14 cellular contexts compared by ENCODE assay signal in the genomic region with DNA sequence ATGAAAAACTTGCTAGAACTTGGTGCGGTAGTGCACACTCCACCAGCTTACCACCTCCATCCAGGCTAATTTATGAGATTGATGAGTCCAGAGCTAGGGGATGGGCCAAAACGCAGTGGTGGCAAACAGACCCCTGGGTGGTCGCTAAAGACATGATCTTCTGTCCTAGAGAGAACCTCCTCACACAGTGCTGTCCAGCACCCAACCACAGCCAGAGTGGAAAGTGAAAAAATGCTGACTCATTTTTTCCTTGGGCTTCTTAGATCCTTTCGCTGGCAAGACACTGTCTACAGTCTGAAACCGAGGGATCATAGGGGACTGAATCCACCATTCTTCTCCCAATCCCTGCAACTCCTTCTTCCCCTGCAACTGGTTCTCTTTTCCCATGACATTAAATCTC. TPM values are rescaled to one million over a fixed set of nuclear protein-coding genes. Genes with fewer than 3 reads are reported as not detected.
DNase-seq lines count a peak whose midpoint lies in the region; ATAC-seq and TF ChIP-seq lines count a peak whose summit lies in the region.
"Had no signal": no experiment of that assay in that cellular context is flagged by ENCODE, and none has a peak within 500 bp of the region (broad histone marks: within the 10 kb centered on the region; RNA-seq: fewer than 3 reads in every experiment).

No MANE protein-coding gene starts in this region.

- H3K4me3 ChIP-seq in cardiac muscle cell (no peak overlapping the region), right atrium auricular region (peak overlapping the region in 1 of 2 donors; percentile 8), left lung (no peak overlapping the region)
- H3K4me3 ChIP-seq: neural progenitor cell had no signal

- intact Hi-C loops in left lung (cut with DNase I) = no loop called here

- DNase-seq in cardiac muscle cell (ENCODE audit: low read depth in 1 of 2, low spot score in 1 of 2) (peak; percentile 24 to 68), right atrium auricular region (ENCODE audit: low spot score) (no peak), astrocyte of the hippocampus (ENCODE audit: low read depth, low spot score) (peak; percentile 68), left lung (no peak), type B pancreatic cell (ENCODE audit: extremely low spot score, unreplicated experiment) (no peak)
- DNase-seq: activated T-cell treated with anti-CD3 and anti-CD28 coated beads for 4 hours; BE2C; Karpas-422; stimulated activated naive CD8-positive, alpha-beta T cell treated with anti-CD3 and anti-CD28 coated beads, Interleukin-15, amount 100 ng/mL, for 72 hours had no signal

- no peaks in the 10 kb centered on the region for H3K9me3 ChIP-seq in cardiac muscle cell (ENCODE audit: low read depth)
- H3K9me3 ChIP-seq in right atrium auricular region = no peaks in the 10 kb centered on the region
- H3K9me3 ChIP-seq in left lung = no peaks in the 10 kb centered on the region
- H3K9me3 ChIP-seq: BE2C had no signal

- peaks cover 23% of the 10 kb centered on the region for H3K4me1 Mint-ChIP-seq in type B pancreatic cell (ENCODE audit: unreplicated experiment)

- peaks cover 32% of the 10 kb centered on the region for H3K4me1 ChIP-seq in cardiac muscle cell (ENCODE audit: low read depth)
- H3K4me1 ChIP-seq in right atrium auricular region = peaks cover 0 to 44% of the 10 kb centered on the region in 2 donors
- H3K4me1 ChIP-seq in left lung = peaks cover 0 to 21% of the 10 kb centered on the region in 2 donors
- H3K4me1 ChIP-seq: BE2C had no signal

- peak overlapping the region; percentile 3 for H3K4me3 Mint-ChIP-seq in type B pancreatic cell
- H3K4me3 Mint-ChIP-seq: neural progenitor cell; stimulated activated naive CD8-positive, alpha-beta T cell treated with anti-CD3 and anti-CD28 coated beads, Interleukin-15, amount 100 ng/mL, for 72 hours had no signal

- peaks cover 13% of the 10 kb centered on the region for H3K36me3 Mint-ChIP-seq in type B pancreatic cell

- H3K36me3 ChIP-seq in cardiac muscle cell (no peaks in the 10 kb centered on the region), right atrium auricular region (no peaks in the 10 kb centered on the region), left lung (no peaks in the 10 kb centered on the region)
- H3K36me3 ChIP-seq: BE2C, neural progenitor cell had no signal

- H3K27me3 Mint-ChIP-seq in type B pancreatic cell = peaks cover 16% of the 10 kb centered on the region

- H3K27ac ChIP-seq in cardiac muscle cell (no peak overlapping the region), right atrium auricular region (no peak overlapping the region), left lung (peak overlapping the region in 1 of 2 donors; percentile 28)
- H3K27ac ChIP-seq: epithelial cell of prostate, neural progenitor cell had no signal

- no peaks in the 10 kb centered on the region for H3K27me3 ChIP-seq in cardiac muscle cell
- peaks cover 0 to 4% of the 10 kb centered on the region in 2 donors for H3K27me3 ChIP-seq in right atrium auricular region
- peaks cover 0 to 55% of the 10 kb centered on the region in 2 donors for H3K27me3 ChIP-seq in left lung
- H3K27me3 ChIP-seq: BE2C had no signal

- ATAC-seq in left lung = peak; percentile 9
- ATAC-seq in GM19395 (IDR thresholded peaks at IDR 0.05; ENCODE audit: unreplicated experiment) = no peak
- ATAC-seq in HG03196 (IDR thresholded peaks at IDR 0.05; ENCODE audit: unreplicated experiment) = no peak
- no peak for ATAC-seq in HG02588 (IDR thresholded peaks at IDR 0.05; ENCODE audit: unreplicated experiment)
- ATAC-seq: stimulated activated naive CD8-positive, alpha-beta T cell treated with anti-CD3 and anti-CD28 coated beads, Interleukin-15, amount 100 ng/mL, for 72 hours had no signal

- TF ChIP-seq CTCF in cardiac muscle cell (IDR thresholded peaks at IDR 0.05; ENCODE audit: low read depth, low read length) = no peak
- no peak for TF ChIP-seq CTCF in right atrium auricular region (IDR thresholded peaks at IDR 0.05)
- no peak for TF ChIP-seq CTCF in left lung (IDR thresholded peaks at IDR 0.05)
- no peak for TF ChIP-seq CTCF in type B pancreatic cell (conservative IDR thresholded peaks at IDR 0.05)

- peaks cover 5% of the 10 kb centered on the region for H3K9me3 Mint-ChIP-seq in type B pancreatic cell
- H3K9me3 Mint-ChIP-seq: stimulated activated naive CD8-positive, alpha-beta T cell treated with anti-CD3 and anti-CD28 coated beads, Interleukin-15, amount 100 ng/mL, for 72 hours had no signal

- H3K27ac Mint-ChIP-seq in type B pancreatic cell = no peak overlapping the region
- H3K27ac Mint-ChIP-seq: neural progenitor cell; stimulated activated naive CD8-positive, alpha-beta T cell treated with anti-CD3 and anti-CD28 coated beads, Interleukin-15, amount 100 ng/mL, for 72 hours had no signal

RNA-seq across cellular contexts. Expression of gene ANTXR1, which starts 4.1 kb away (rescaled TPM):
- 26.8 and 36.0 TPM in 2 replicates for total RNA-seq in cardiac muscle cell
- 24.0 and 25.6 TPM in 2 replicates for polyA plus RNA-seq in cardiac muscle cell
- total RNA-seq in right atrium auricular region = 10 to 100 TPM; 27.3 to 52.2 TPM
- total RNA-seq in left lung = 100 to 1,000 TPM in 1 of 2 donors, 10 to 100 TPM in 1; 70.2 to 115 TPM
- 32.3 and 69.5 TPM in 2 replicates for total RNA-seq in type B pancreatic cell (ENCODE audit: low replicate concordance)

RNA-seq across cellular contexts. Expression of gene GKN1, which starts 42.6 kb away (rescaled TPM):
- total RNA-seq in cardiac muscle cell (not detected in 2 replicates), right atrium auricular region (not detected), left lung (not detected), type B pancreatic cell (ENCODE audit: low replicate concordance) (0.36 and 1.7 TPM in 2 replicates)
- polyA plus RNA-seq in cardiac muscle cell = not detected in 2 replicates

Comparison
In these comparisons a context has a peak if more than half of its experiments do, and no peak if none do; other contexts are left out.
1. DNase-seq: peak in cardiac muscle cell (2 of 2) and astrocyte of the hippocampus (single experiment); none in right atrium auricular region (single experiment), left lung (0 of 2) and type B pancreatic cell (single experiment).